8 cellular contexts compared by ENCODE assay signal in the genomic region with DNA sequence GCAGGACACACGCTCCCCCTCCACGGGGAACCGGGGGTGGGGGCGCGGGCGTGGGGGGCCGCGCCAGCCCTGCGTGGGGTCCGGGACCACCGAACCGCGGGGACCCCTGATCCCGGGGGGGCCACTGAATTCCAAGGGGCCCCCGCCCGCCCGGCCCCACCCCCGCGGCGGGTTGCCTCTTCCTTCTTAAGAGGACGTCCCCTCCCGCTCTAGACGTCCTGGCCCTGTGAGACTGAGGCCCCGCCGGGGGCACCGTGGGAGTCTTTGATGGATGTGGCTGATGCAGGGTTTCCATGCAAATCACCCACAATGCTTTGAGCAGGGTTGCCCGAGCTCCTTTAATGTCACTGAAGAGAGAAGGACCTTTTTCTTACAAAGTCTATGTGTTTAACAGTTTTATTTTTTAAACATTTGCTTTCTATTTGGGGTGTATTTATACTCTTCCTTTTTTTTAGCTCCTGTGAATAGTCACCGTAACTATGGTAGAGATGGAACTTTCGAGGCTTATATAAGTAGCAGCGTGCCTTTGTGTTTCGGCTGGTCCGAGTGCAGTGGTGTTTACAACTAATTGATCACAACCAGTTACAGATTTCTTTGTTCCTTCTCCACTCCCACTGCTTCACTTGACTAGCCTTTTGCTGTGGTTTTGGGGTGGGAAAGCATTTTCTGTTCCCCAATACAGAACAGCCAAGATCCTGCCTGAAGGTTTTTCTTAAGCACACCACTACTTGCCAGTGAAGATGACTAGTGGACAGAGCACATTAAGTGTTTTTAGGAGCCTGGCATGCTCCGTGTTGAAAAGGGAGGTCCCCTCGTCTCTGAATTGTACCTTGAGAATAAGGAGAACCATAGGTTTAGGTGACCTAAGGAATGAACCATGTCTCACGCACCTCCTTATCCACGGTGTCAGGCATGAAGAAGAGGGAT. TPM values are rescaled to one million over a fixed set of nuclear protein-coding genes. Genes with fewer than 3 reads are reported as not detected.
DNase-seq lines count a peak whose midpoint lies in the region; FAIRE-seq and TF ChIP-seq lines count a peak whose summit lies in the region.

No MANE protein-coding gene starts in this region.

- peaks cover 10% of the 10 kb centered on the region for H3K4me1 ChIP-seq in MM.1S (ENCODE audit: low read length)

- H3K27ac ChIP-seq in MM.1S (ENCODE audit: low read length) (peak overlapping the region; percentile 8; the same call in 1 of the 2 replicates), temporal lobe (ENCODE audit: low read depth, low read length) (peak overlapping the region; percentile 74)

- H3K9ac ChIP-seq in MM.1S (ENCODE audit: low read length): peak overlapping the region; percentile 59

- FAIRE-seq in frontal cortex (lab: Jason Lieb, UNC): no peak

- peak; percentile 86 for DNase-seq in EL
- peak; percentile 89 for DNase-seq in H7
- DNase-seq in MM.1S: peak; percentile 97
- DNase-seq in SIG-M5 (lab: John Stamatoyannopoulos, UW): peak; percentile 40
- peak; percentile 73 for DNase-seq in activated gamma-delta T cell treated with anti-CD3 and anti-CD28 coated beads, Interleukin-2, amount 50 U/mL, for 16 hours (ENCODE audit: low read depth)
- peak; percentile 73 to 79 for DNase-seq in frontal cortex (ENCODE audit: low spot score in 2 of 2)
- DNase-seq in occipital lobe (lab: John Stamatoyannopoulos, UW): peak; percentile 35

- H3K9me2 ChIP-seq in MM.1S (replicated peaks; ENCODE audit: insufficient read depth, low read length): no peaks in the 10 kb centered on the region

- no peak for TF ChIP-seq CTCF in MM.1S (IDR thresholded peaks at IDR 0.05; ENCODE audit: low read length)

- H4K20me1 ChIP-seq in MM.1S (ENCODE audit: insufficient read depth, low read length): no peaks in the 10 kb centered on the region

- H3K79me2 ChIP-seq in MM.1S (ENCODE audit: low read length): no peaks in the 10 kb centered on the region

- H3K36me3 ChIP-seq in H7 (replicated peaks; ENCODE audit: control insufficient read depth, insufficient read depth, low read length): no peaks in the 10 kb centered on the region
- H3K36me3 ChIP-seq in MM.1S (replicated peaks; ENCODE audit: insufficient read depth, low read length): no peaks in the 10 kb centered on the region

- peaks cover 35% of the 10 kb centered on the region for H3F3A ChIP-seq in MM.1S (ENCODE audit: insufficient read depth, low read length)

- H3K27me3 ChIP-seq in H7 (ENCODE audit: control insufficient read depth, insufficient read depth, low read length) (peaks cover 5% of the 10 kb centered on the region; the same call in 1 of the 2 replicates), MM.1S (replicated peaks; ENCODE audit: insufficient read depth, low read length) (peaks cover 8% of the 10 kb centered on the region; the same call in 1 of the 2 replicates)

- peak overlapping the region; percentile 66 for H3K4me3 ChIP-seq in H7 (ENCODE audit: insufficient read depth, low read depth, low read length)
- peak overlapping the region; percentile 84 for H3K4me3 ChIP-seq in MM.1S (ENCODE audit: low read length)

- peak overlapping the region; percentile 67 for H3K4me2 ChIP-seq in MM.1S (ENCODE audit: low read depth, low read length)

- peak overlapping the region; percentile 83 for H2AFZ ChIP-seq in MM.1S (ENCODE audit: low read length)

- no peaks in the 10 kb centered on the region for H3K9me3 ChIP-seq in MM.1S (replicated peaks; ENCODE audit: insufficient read depth, low read length)

RNA-seq across cellular contexts. Expression of a gene that starts 44.8 kb away (rescaled TPM):
- 286 and 335 TPM in 2 replicates for total RNA-seq in H7 (2014; rRNA removed; shearing (Covaris generic))
- total RNA-seq in frontal cortex (68.9 TPM), occipital lobe (69.6 TPM), temporal lobe (32.5 TPM)

Comparison
In these comparisons a context has a peak if more than half of its experiments do, and no peak if none do; other contexts are left out.
1. Peak in every context shown above with its lines: DNase-seq, H3K4me3 ChIP-seq and H3K27ac ChIP-seq.
2. DNase-seq: peak in every context shown above with its lines; median percentile 97 in MM.1S; 89 in H7; 86 in EL; 76 in frontal cortex; 73 in activated gamma-delta T cell treated with anti-CD3 and anti-CD28 coated beads, Interleukin-2, amount 50 U/mL, for 16 hours; 40 in SIG-M5; 35 in occipital lobe.